30 cellular contexts compared by ENCODE assay signal in the genomic region with DNA sequence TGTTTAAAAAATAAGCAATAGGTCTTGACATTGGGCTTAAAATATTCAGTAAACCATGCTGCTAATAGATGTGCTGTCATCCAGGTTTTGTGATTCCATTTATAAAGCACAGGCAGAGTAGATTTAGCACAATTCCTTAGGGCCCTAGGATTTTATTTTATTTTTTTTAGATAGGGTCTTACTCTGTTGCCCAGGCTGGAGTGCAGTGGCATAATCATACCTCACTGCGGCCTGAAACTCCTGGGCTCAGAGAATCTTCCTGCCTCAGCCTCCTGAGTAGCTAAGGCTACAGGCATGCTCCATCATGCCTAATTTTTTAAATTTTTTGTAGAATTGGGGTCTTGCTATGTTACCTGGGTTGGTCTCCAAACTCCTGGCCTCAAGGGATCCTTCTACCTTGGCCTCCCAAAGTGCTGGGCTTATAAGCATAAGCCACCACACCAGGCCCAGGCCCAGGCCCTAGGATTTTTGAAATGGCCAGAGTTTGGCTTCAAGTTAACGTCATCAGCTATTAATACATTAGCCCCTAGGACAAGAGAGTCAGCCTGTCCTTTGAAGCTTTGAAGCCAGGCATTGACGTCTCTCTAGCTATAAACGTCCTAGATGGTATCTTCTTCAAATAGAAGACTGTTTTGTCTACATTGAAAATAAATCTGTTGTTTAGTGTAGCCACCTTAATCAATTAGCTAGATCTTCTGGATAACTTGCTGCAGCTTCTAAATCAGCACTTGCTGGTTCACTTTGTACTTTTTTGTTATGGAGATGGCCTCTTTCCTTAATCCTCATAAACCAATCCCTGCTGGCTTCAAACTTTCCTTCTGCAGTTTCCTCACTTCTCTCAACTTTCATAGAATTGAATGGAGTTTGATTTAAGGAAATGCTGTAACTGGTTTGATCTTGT. TPM values are rescaled to one million over a fixed set of nuclear protein-coding genes. Genes with fewer than 3 reads are reported as not detected.
DNase-seq lines count a peak whose midpoint lies in the region; ATAC-seq, FAIRE-seq and TF ChIP-seq lines count a peak whose summit lies in the region.
"Had no signal": no experiment of that assay in that cellular context is flagged by ENCODE, and none has a peak within 500 bp of the region (broad histone marks: within the 10 kb centered on the region; RNA-seq: fewer than 3 reads in every experiment).

No MANE protein-coding gene starts in this region.

- no peak for FAIRE-seq in H54 (lab: Jason Lieb, UNC)
- FAIRE-seq: GM12892, islet of Langerhans had no signal

- POLR2A ChIA-PET in Panc1 (lab: Charles Lee), result no interaction called here

- H3K36me3 ChIP-seq in Panc1 (ENCODE audit: control insufficient read depth, insufficient read depth, low read length) (no peaks in the 10 kb centered on the region), sigmoid colon (no peaks in the 10 kb centered on the region)
- H3K36me3 ChIP-seq: SJSA1, suprapubic skin, upper lobe of right lung had no signal

- H3K4me1 ChIP-seq in Panc1 (ENCODE audit: control insufficient read depth, insufficient read depth, low read length) (no peaks in the 10 kb centered on the region), sigmoid colon (no peaks in the 10 kb centered on the region)
- H3K4me1 ChIP-seq: SJSA1, suprapubic skin, upper lobe of right lung had no signal

- no peaks in the 10 kb centered on the region for H3K9me3 ChIP-seq in Panc1 (ENCODE audit: control insufficient read depth, insufficient read depth, low read depth, low read length)
- H3K9me3 ChIP-seq in sigmoid colon, result no peaks in the 10 kb centered on the region
- H3K9me3 ChIP-seq: SJSA1, suprapubic skin, upper lobe of right lung had no signal

- DNase-seq in Panc1 (ENCODE audit: low read depth, low spot score) (no peak), islet precursor cell (peak; percentile 78), sigmoid colon (no peak), H54 (ENCODE audit: insufficient read length, low spot score) (no peak), G401 (ENCODE audit: low spot score) (no peak)
- DNase-seq: activated B cell treated with CpG ODN at 0.5 μM for 24 hours; activated CD4-positive, alpha-beta T cell treated with anti-CD3 and anti-CD28 coated beads, Interleukin-2, amount 10 ng/mL, durations not matched to agents 7 days and 5 days; activated effector memory CD4-positive, alpha-beta T cell treated with anti-CD3 and anti-CD28 coated beads, Interleukin-2, amount 50 U/mL, for 16 hours; activated T-cell treated with anti-CD3 and anti-CD28 coated beads, Interleukin-2, amount 50 U/mL, for 1 hour; caudate nucleus; DMS153; effector memory CD8-positive, alpha-beta T cell; erythroblast; glutamatergic neuron; GM23248; KBM-7; naive thymus-derived CD8-positive, alpha-beta T cell; NCI-H1092 treated with DMSO at 0.1 percent for 48 hours; NCI-H1694 treated with DMSO at 0.1 percent for 48 hours; NCI-H2171; NCI-H82; RPMI8226; stimulated activated naive CD4-positive, alpha-beta T cell treated with Interleukin-2 at 50 U/mL for 16 hours; upper lobe of right lung had no signal

- intact Hi-C loops in Panc1 (cut with micrococcal nuclease; ENCODE audit: unreplicated experiment) (no loop called here), sigmoid colon (cut with DNase I) (no loop called here)

- 71 to 87% methylated on average over 4 of the region's 4 CpGs for WGBS in sigmoid colon, 2 donors

- H3K4me3 ChIP-seq in Panc1 (ENCODE audit: low read depth in 2 of 2, low read length in 2 of 2), result no peak overlapping the region
- H3K4me3 ChIP-seq in sigmoid colon, result no peak overlapping the region
- H3K4me3 ChIP-seq: GM23248, SJSA1, suprapubic skin, upper lobe of right lung had no signal

- H3K27ac ChIP-seq in C4-2B (peak overlapping the region; percentile 82), Panc1 (ENCODE audit: low read length) (peak overlapping the region; percentile 23; the same call in 1 of the 2 replicates), sigmoid colon (peak overlapping the region in 3 of 4 donors; percentile 4 to 28 (median 27))
- H3K27ac ChIP-seq: GM23248, SJSA1, suprapubic skin, upper lobe of right lung had no signal

- no peaks in the 10 kb centered on the region for H3K27me3 ChIP-seq in Panc1 (ENCODE audit: control insufficient read depth, insufficient read depth, low read length)
- no peaks in the 10 kb centered on the region for H3K27me3 ChIP-seq in sigmoid colon
- H3K27me3 ChIP-seq: SJSA1, suprapubic skin, upper lobe of right lung had no signal

- no TSS peak for BruUV-seq in Panc1 (replicated peaks; lab: Mats Ljungman, UMichigan)

- ATAC-seq in Panc1 (no peak), GM19463 (IDR thresholded peaks at IDR 0.05; ENCODE audit: unreplicated experiment) (no peak)
- ATAC-seq: effector memory CD8-positive, alpha-beta T cell; naive thymus-derived CD8-positive, alpha-beta T cell; upper lobe of right lung had no signal

- CTCF ChIA-PET in Panc1 (lab: Charles Lee), result no interaction called here

- TF ChIP-seq POLR2A in sigmoid colon (IDR thresholded peaks at IDR 0.05), result no peak
- TF ChIP-seq POLR2A in H54 (IDR thresholded peaks at IDR 0.05; ENCODE audit: low read depth, low read length), result no peak

- TF ChIP-seq CTCF in C4-2B (conservative IDR thresholded peaks at IDR 0.05), result no peak
- TF ChIP-seq CTCF in Panc1 (IDR thresholded peaks at IDR 0.05), result no peak
- no peak for TF ChIP-seq CTCF in sigmoid colon (IDR thresholded peaks at IDR 0.05)

- no peak for TF ChIP-seq EP300 in sigmoid colon (IDR thresholded peaks at IDR 0.05)

- in situ Hi-C loops in Panc1 (cut with HindIII; ENCODE audit: low pct_unique_long_range_greater_than_20kb, low sequenced_read_pairs) (no loop called here), G401 (cut with HindIII; ENCODE audit: low sequenced_read_pairs) (no loop called here)

RNA-seq across cellular contexts. Expression of gene EIF2S3, which starts 35.8 kb away (rescaled TPM):
- total RNA-seq in Panc1 (2021; ENCODE audit: unreplicated experiment) (154 TPM), sigmoid colon (100 to 1,000 TPM; 134 to 222 (median 143) TPM)
- polyA plus RNA-seq in Panc1 (2012; ENCODE audit: insufficient read length), result 161 TPM
- polyA plus RNA-seq in sigmoid colon, result 10 to 100 TPM; 73.5 to 100.0 (median 75.7) TPM
- total RNA-seq in G401 (2014; rRNA removed; shearing (Covaris generic)), result 176 and 229 TPM in 2 replicates

RNA-seq across cellular contexts. Expression of gene ZFX, which starts 59.0 kb away (rescaled TPM):
- total RNA-seq in Panc1 (2021; ENCODE audit: unreplicated experiment) (38.7 TPM), sigmoid colon (10 to 100 TPM; 56.7 to 81.6 (median 62.0) TPM)
- polyA plus RNA-seq in Panc1 (2012; ENCODE audit: insufficient read length), result 8.8 TPM
- 1 to 10 TPM; 4.4 to 7.8 (median 6.9) TPM for polyA plus RNA-seq in sigmoid colon
- 10.8 and 14.2 TPM in 2 replicates for total RNA-seq in G401 (2014; rRNA removed; shearing (Covaris generic))

Comparison
In these comparisons a context has a peak if more than half of its experiments do, and no peak if none do; other contexts are left out.
1. H3K27ac ChIP-seq: peak in every context shown above with its lines; median percentile 82 in C4-2B; 27 in sigmoid colon; 23 in Panc1.